In genomic region chr2:7003895-7004294, GRCh38 we compare ENCODE assay signal across 1 cellular context.
TF ChIP-seq lines count a peak whose summit lies in the region.

No MANE protein-coding gene starts in this region.

TF ChIP-seq in HepG2, 621 proteins besides CTCF, POLR2A, EP300 and RAD21 (continued from another document):
- peak; percentile 32; the same call in 1 of the 2 replicates for TF ChIP-seq HNF4A (CRISPR knock-in tag; IDR thresholded peaks at IDR 0.05)
